Comparison of ENCODE assay signal across 13 cellular contexts in genomic region chr10:29896053-29896452, GRCh38.
DNase-seq lines count a peak whose midpoint lies in the region; ATAC-seq and TF ChIP-seq lines count a peak whose summit lies in the region.
"Had no signal": no experiment of that assay in that cellular context is flagged by ENCODE, and none has a peak within 500 bp of the region (broad histone marks: within the 10 kb centered on the region; RNA-seq: fewer than 3 reads in every experiment).

No MANE protein-coding gene starts in this region.

- H3K4me3 Mint-ChIP-seq in osteocyte (ENCODE audit: unreplicated experiment): peak overlapping the region; percentile 51
- H3K4me3 Mint-ChIP-seq: activated CD4-positive, alpha-beta memory T cell treated with anti-CD3 and anti-CD28 coated beads, Interleukin-2, amount 10 ng/mL, durations not matched to agents 7 days and 5 days; activated T-helper 17 cell treated with anti-CD3 and anti-CD28 coated beads, Interleukin-2, amount 50 U/mL, for 72 hours had no signal

- no peak for TF ChIP-seq POLR2A in transverse colon (IDR thresholded peaks at IDR 0.05)

- H3K36me3 Mint-ChIP-seq in osteocyte (ENCODE audit: unreplicated experiment): peaks cover 9% of the 10 kb centered on the region

- peak overlapping the region in 3 of 4 donors; percentile 27 to 33 (median 31) for H3K27ac ChIP-seq in transverse colon
- H3K27ac ChIP-seq: neutrophil had no signal

- H3K27me3 Mint-ChIP-seq in osteocyte (ENCODE audit: unreplicated experiment): no peaks in the 10 kb centered on the region

- TF ChIP-seq CTCF in fibroblast of pulmonary artery (IDR thresholded peaks at IDR 0.05; ENCODE audit: low read length, missing control alignments) (no peak), osteocyte (IDR thresholded peaks at IDR 0.05) (no peak), transverse colon (IDR thresholded peaks at IDR 0.05) (no peak)

- peaks cover 49% of the 10 kb centered on the region for H3K4me1 Mint-ChIP-seq in osteocyte (ENCODE audit: unreplicated experiment)
- H3K4me1 Mint-ChIP-seq: activated CD4-positive, alpha-beta memory T cell treated with anti-CD3 and anti-CD28 coated beads, Interleukin-2, amount 10 ng/mL, durations not matched to agents 7 days and 5 days; activated T-helper 17 cell treated with anti-CD3 and anti-CD28 coated beads, Interleukin-2, amount 50 U/mL, for 72 hours had no signal

- H3K36me3 ChIP-seq in transverse colon: no peaks in the 10 kb centered on the region
- H3K36me3 ChIP-seq: neutrophil had no signal

- no peak for ATAC-seq in HG03342 (IDR thresholded peaks at IDR 0.05; ENCODE audit: unreplicated experiment)
- ATAC-seq: activated T-helper 17 cell treated with anti-CD3 and anti-CD28 coated beads, Interleukin-2, amount 50 U/mL, for 72 hours had no signal

- no peak overlapping the region for H3K4me3 ChIP-seq in fibroblast of pulmonary artery (replicated peaks; ENCODE audit: low read depth, low read length)
- H3K4me3 ChIP-seq in transverse colon: no peak overlapping the region
- H3K4me3 ChIP-seq: lung had no signal

- no peaks in the 10 kb centered on the region for H3K27me3 ChIP-seq in transverse colon
- H3K27me3 ChIP-seq: neutrophil had no signal

- no peak for TF ChIP-seq EP300 in transverse colon (IDR thresholded peaks at IDR 0.05; ENCODE audit: low read depth)

- no peaks in the 10 kb centered on the region for H3K9me3 ChIP-seq in transverse colon
- H3K9me3 ChIP-seq: neutrophil had no signal

- 10 to 16% methylated on average over 2 of the region's 2 CpGs for WGBS in transverse colon (ENCODE audit: low coverage in 1 of 2), 2 donors

- peak; percentile 30 for DNase-seq in brain pericyte (ENCODE audit: low read depth, low spot score)
- DNase-seq in fibroblast of pulmonary artery (ENCODE audit: low read depth): peak; percentile 50
- DNase-seq in osteocyte (ENCODE audit: extremely low spot score, unreplicated experiment): no peak
- DNase-seq in transverse colon: no peak
- DNase-seq in D341Med (ENCODE audit: low spot score): no peak
- no peak for DNase-seq in RKO (ENCODE audit: low spot score)
- DNase-seq: activated CD4-positive, alpha-beta memory T cell treated with anti-CD3 and anti-CD28 coated beads, Interleukin-2, amount 10 ng/mL, durations not matched to agents 7 days and 5 days; MM.1S; stimulated activated CD8-positive, alpha-beta memory T cell treated with anti-CD3 and anti-CD28 coated beads, Interleukin-4, amount 100 ng/mL, for 48 hours had no signal

- in situ Hi-C loops in transverse colon (cut with MboI; ENCODE audit: low pct_ligation_motif_present in 1 of 4, low pct_unique_long_range_greater_than_20kb in 1 of 4, low sequenced_read_pairs in 3 of 4): no loop called here

- peaks cover 17% of the 10 kb centered on the region for H3K9me3 Mint-ChIP-seq in osteocyte (ENCODE audit: unreplicated experiment)
- H3K9me3 Mint-ChIP-seq: activated CD4-positive, alpha-beta memory T cell treated with anti-CD3 and anti-CD28 coated beads, Interleukin-2, amount 10 ng/mL, durations not matched to agents 7 days and 5 days; activated T-helper 17 cell treated with anti-CD3 and anti-CD28 coated beads, Interleukin-2, amount 50 U/mL, for 72 hours had no signal

- H3K27ac Mint-ChIP-seq in osteocyte (ENCODE audit: unreplicated experiment): peak overlapping the region; percentile 97
- H3K27ac Mint-ChIP-seq: activated CD4-positive, alpha-beta memory T cell treated with anti-CD3 and anti-CD28 coated beads, Interleukin-2, amount 10 ng/mL, durations not matched to agents 7 days and 5 days; activated T-helper 17 cell treated with anti-CD3 and anti-CD28 coated beads, Interleukin-2, amount 50 U/mL, for 72 hours had no signal

- intact Hi-C loops in transverse colon (cut with DNase I; ENCODE audit: low total_unique reads): no loop called here

- no peaks in the 10 kb centered on the region for H3K4me1 ChIP-seq in transverse colon

Comparison
In these comparisons a context has a peak if more than half of its experiments do, and no peak if none do; other contexts are left out.
1. DNase-seq: peak in brain pericyte (single experiment) and fibroblast of pulmonary artery (single experiment); none in osteocyte (single experiment), transverse colon (single experiment), D341Med (single experiment) and RKO (single experiment).